1 cellular context compared by ENCODE assay signal in the genomic region with DNA sequence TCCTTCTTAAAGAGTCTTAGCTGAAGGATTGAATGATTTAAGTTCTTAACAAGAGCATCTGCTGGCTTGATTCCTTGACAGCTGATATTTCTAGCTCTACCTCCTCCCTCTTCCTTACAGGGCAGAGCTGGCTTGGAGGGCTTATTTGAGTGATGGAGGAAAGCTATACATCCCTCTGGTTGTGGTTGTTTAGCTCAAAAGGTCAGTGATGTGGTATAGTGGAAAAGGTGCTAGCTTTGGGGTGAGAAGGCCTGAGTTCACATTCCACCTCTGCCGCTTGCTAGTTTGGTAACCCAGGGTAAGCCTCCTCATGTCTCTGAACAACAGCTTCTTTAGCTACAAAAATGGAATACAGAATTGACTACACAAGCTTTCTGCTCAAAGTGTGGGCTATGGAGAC.
TF ChIP-seq lines count a peak whose summit lies in the region.

No MANE protein-coding gene starts in this region.

TF ChIP-seq in WTC11, 78 proteins besides CTCF, POLR2A, EP300 and RAD21 (continued from another document):
- TF ChIP-seq, protein P1, sequence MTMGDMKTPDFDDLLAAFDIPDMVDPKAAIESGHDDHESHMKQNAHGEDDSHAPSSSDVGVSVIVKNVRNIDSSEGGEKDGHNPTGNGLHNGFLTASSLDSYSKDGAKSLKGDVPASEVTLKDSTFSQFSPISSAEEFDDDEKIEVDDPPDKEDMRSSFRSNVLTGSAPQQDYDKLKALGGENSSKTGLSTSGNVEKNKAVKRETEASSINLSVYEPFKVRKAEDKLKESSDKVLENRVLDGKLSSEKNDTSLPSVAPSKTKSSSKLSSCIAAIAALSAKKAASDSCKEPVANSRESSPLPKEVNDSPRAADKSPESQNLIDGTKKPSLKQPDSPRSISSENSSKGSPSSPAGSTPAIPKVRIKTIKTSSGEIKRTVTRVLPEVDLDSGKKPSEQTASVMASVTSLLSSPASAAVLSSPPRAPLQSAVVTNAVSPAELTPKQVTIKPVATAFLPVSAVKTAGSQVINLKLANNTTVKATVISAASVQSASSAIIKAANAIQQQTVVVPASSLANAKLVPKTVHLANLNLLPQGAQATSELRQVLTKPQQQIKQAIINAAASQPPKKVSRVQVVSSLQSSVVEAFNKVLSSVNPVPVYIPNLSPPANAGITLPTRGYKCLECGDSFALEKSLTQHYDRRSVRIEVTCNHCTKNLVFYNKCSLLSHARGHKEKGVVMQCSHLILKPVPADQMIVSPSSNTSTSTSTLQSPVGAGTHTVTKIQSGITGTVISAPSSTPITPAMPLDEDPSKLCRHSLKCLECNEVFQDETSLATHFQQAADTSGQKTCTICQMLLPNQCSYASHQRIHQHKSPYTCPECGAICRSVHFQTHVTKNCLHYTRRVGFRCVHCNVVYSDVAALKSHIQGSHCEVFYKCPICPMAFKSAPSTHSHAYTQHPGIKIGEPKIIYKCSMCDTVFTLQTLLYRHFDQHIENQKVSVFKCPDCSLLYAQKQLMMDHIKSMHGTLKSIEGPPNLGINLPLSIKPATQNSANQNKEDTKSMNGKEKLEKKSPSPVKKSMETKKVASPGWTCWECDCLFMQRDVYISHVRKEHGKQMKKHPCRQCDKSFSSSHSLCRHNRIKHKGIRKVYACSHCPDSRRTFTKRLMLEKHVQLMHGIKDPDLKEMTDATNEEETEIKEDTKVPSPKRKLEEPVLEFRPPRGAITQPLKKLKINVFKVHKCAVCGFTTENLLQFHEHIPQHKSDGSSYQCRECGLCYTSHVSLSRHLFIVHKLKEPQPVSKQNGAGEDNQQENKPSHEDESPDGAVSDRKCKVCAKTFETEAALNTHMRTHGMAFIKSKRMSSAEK (CRISPR knock-in tag; IDR thresholded peaks at IDR 0.05; ENCODE audit: borderline replicate concordance) = no peak
- TF ChIP-seq HMGA2 (CRISPR knock-in tag; IDR thresholded peaks at IDR 0.05) (no peak), ATF1 (CRISPR knock-in tag; IDR thresholded peaks at IDR 0.05) (no peak), ZNF121 (CRISPR knock-in tag; IDR thresholded peaks at IDR 0.05) (no peak), NR1H2 (CRISPR knock-in tag; IDR thresholded peaks at IDR 0.05) (no peak)
- TF ChIP-seq, protein P2, sequence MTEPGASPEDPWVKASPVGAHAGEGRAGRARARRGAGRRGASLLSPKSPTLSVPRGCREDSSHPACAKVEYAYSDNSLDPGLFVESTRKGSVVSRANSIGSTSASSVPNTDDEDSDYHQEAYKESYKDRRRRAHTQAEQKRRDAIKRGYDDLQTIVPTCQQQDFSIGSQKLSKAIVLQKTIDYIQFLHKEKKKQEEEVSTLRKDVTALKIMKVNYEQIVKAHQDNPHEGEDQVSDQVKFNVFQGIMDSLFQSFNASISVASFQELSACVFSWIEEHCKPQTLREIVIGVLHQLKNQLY (CRISPR knock-in tag; IDR thresholded peaks at IDR 0.05) = no peak
TF ChIP-seq in WTC11: peak in this region for 0.
